Comparison of ENCODE assay signal across 10 cellular contexts in genomic region chr6:37136821-37137200, GRCh38. TPM values are rescaled to one million over a fixed set of nuclear protein-coding genes. Genes with fewer than 3 reads are reported as not detected.
A peak's percentile ranks its signal among the peaks of the same experiment; 100 is the strongest.
DNase-seq lines count a peak whose midpoint lies in the region; ATAC-seq and TF ChIP-seq lines count a peak whose summit lies in the region.
"Had no signal": no experiment of that assay in that cellular context is flagged by ENCODE, and none has a peak within 500 bp of the region (broad histone marks: within the 10 kb centered on the region; RNA-seq: fewer than 3 reads in every experiment).

No MANE protein-coding gene starts in this region.

- peak overlapping the region; percentile 63 for H3K4me2 ChIP-seq in GM23248 (ENCODE audit: unreplicated experiment)

- no peak for ATAC-seq in HG02798 (IDR thresholded peaks at IDR 0.05; ENCODE audit: poor library complexity, unreplicated experiment)

- no peaks in the 10 kb centered on the region for H3K27me3 Mint-ChIP-seq in progenitor cell of endocrine pancreas
- H3K27me3 Mint-ChIP-seq: activated B cell treated with CpG ODN at 0.5 μM for 24 hours had no signal

- H3K9me3 Mint-ChIP-seq in progenitor cell of endocrine pancreas (ENCODE audit: low read depth), result no peaks in the 10 kb centered on the region
- H3K9me3 Mint-ChIP-seq: activated B cell treated with CpG ODN at 0.5 μM for 24 hours had no signal

- WGBS in GM23248 (ENCODE audit: low coverage in 1 of 2, low lambda C conversion rate in 2 of 2, missing lambda C conversion rate in 2 of 2), 2 experiments, result 87 to 88% methylated on average over 7 of the region's 7 CpGs

- peak overlapping the region; percentile 91 for H3K9ac ChIP-seq in GM23248

- H3K4me1 ChIP-seq in GM23248 (ENCODE audit: insufficient read depth) (peaks cover 62% of the 10 kb centered on the region), SJSA1 (replicated peaks) (peaks cover 83% of the 10 kb centered on the region)

- H3F3A ChIP-seq in GM23248 (ENCODE audit: insufficient read depth), result peaks cover 27% of the 10 kb centered on the region

- in situ Hi-C loops in GM23248 (cut with MboI), result no loop called here

- H3K27me3 ChIP-seq in GM23248 (replicated peaks; ENCODE audit: insufficient read depth), result no peaks in the 10 kb centered on the region
- no peaks in the 10 kb centered on the region for H3K27me3 ChIP-seq in SJSA1 (replicated peaks)
- H3K27me3 ChIP-seq: pancreas had no signal

- H3K9me2 ChIP-seq in GM23248 (ENCODE audit: insufficient read depth), result no peaks in the 10 kb centered on the region

- peak overlapping the region; percentile 100 for H3K27ac ChIP-seq in GM23248
- H3K27ac ChIP-seq in SJSA1, result peak overlapping the region; percentile 99

- no peaks in the 10 kb centered on the region for H3K36me3 ChIP-seq in GM23248 (ENCODE audit: low read depth)
- H3K36me3 ChIP-seq in SJSA1, result no peaks in the 10 kb centered on the region
- H3K36me3 ChIP-seq: pancreas had no signal

- peak overlapping the region; percentile 79 for H3K4me3 Mint-ChIP-seq in progenitor cell of endocrine pancreas (ENCODE audit: low read depth)

- H2AFZ ChIP-seq in GM23248, result no peak overlapping the region

- H3K9me3 ChIP-seq in GM23248 (ENCODE audit: low read depth), result no peaks in the 10 kb centered on the region
- no peaks in the 10 kb centered on the region for H3K9me3 ChIP-seq in SJSA1 (replicated peaks)
- H3K9me3 ChIP-seq: pancreas had no signal

- H3K4me1 Mint-ChIP-seq in progenitor cell of endocrine pancreas (ENCODE audit: low read depth), result peaks cover 41% of the 10 kb centered on the region

- no peak for DNase-seq in GM23248
- DNase-seq in SJSA1 (ENCODE audit: low read depth in 1 of 2, low spot score in 2 of 2), result no peak
- no peak for DNase-seq in fibroblast of villous mesenchyme (ENCODE audit: low read depth)
- no peak for DNase-seq in progenitor cell of endocrine pancreas (ENCODE audit: low spot score, unreplicated experiment)
- no peak for DNase-seq in DMS 273 (lab: John Stamatoyannopoulos, UW; ENCODE audit: unreplicated experiment)
- DNase-seq in NCI-H2171 (lab: John Stamatoyannopoulos, UW), result no peak
- no peak for DNase-seq in activated CD8-positive, alpha-beta memory T cell treated with anti-CD3 and anti-CD28 coated beads, Interleukin-2, amount 50 U/mL, for 48 hours
- DNase-seq: activated B cell treated with CpG ODN at 0.5 μM for 24 hours, pancreas had no signal

- H3K4me3 ChIP-seq in GM23248, result 0 out of 2 replicates have a peak overlapping the region, but pooled peaks have one; percentile 32
- H3K4me3 ChIP-seq in SJSA1, result peak overlapping the region; percentile 33
- peak overlapping the region; percentile 36 for H3K4me3 ChIP-seq in fibroblast of villous mesenchyme (ENCODE audit: low read depth, low read length)
- H3K4me3 ChIP-seq: pancreas had no signal

- no peak for TF ChIP-seq CTCF in fibroblast of villous mesenchyme (IDR thresholded peaks at IDR 0.05; ENCODE audit: insufficient read depth, low read depth, low read length)
- no peak for TF ChIP-seq CTCF in progenitor cell of endocrine pancreas (IDR thresholded peaks at IDR 0.05; ENCODE audit: unreplicated experiment)

- no peaks in the 10 kb centered on the region for H4K20me1 ChIP-seq in GM23248 (ENCODE audit: insufficient read depth)

- H3K36me3 Mint-ChIP-seq in progenitor cell of endocrine pancreas (ENCODE audit: insufficient read depth), result no peaks in the 10 kb centered on the region

- no peaks in the 10 kb centered on the region for H3K79me2 ChIP-seq in GM23248 (ENCODE audit: insufficient read depth)

- peak overlapping the region; percentile 99 for H3K27ac Mint-ChIP-seq in progenitor cell of endocrine pancreas

RNA-seq across cellular contexts. Expression of gene PIM1, which starts 33.1 kb away (rescaled TPM):
- total RNA-seq in GM23248 (2014; rRNA removed; shearing (Covaris generic)), result 12.6 and 15.5 TPM in 2 replicates
- polyA plus RNA-seq in GM23248 (2016; fragmentation: Nextera tagmentation; extraction: Ambion mirVana), result 10.8 and 12.0 TPM in 2 replicates
- total RNA-seq in SJSA1 (2014; rRNA removed; shearing (Covaris generic)), result 41.4 and 49.8 TPM in 2 replicates
- total RNA-seq in fibroblast of villous mesenchyme, result 22.9 and 28.0 TPM in 2 replicates
- 19.5 and 19.7 TPM in 2 replicates for total RNA-seq in progenitor cell of endocrine pancreas
